In the genomic region with DNA sequence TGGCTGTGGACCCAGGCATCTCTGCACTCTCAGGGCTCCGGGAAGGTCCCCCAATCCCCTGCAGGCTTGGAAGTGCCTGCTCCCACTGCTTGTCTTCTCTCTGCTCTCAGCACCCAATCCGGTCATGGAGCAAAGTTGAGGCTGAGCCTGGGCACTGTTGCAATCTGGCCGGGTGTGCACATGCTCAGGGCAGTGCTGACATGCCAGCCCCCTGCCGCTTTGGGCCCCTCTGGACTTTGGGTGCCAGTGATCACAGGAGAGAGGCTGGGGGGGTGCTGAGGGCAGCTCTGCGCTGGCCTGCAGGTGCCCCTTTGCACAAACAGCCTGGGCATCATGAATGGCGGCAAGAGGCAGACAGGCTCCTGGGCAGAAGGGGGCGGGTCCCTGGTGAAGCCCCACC, we compare ENCODE assay signal across 29 cellular contexts.
"Had no signal": no experiment of that assay in that cellular context is flagged by ENCODE, and none has a peak within 500 bp of the region (broad histone marks: within the 10 kb centered on the region; RNA-seq: fewer than 3 reads in every experiment).

No MANE protein-coding gene starts in this region.

- H2AFZ ChIP-seq: parathyroid adenoma had no signal

- H3K9me3 Mint-ChIP-seq: naive thymus-derived CD8-positive, alpha-beta T cell; natural killer cell treated with Interleukin-12 subunit alpha and Interleukin-12 subunit beta and Interleukin-15 and Interleukin-18, amount 100 ng/mL, for 72 hours; stimulated activated effector memory CD8-positive, alpha-beta T cell treated with anti-CD3 and anti-CD28 coated beads, Interleukin-12 subunit alpha, Interleukin-12 subunit beta, amount 100 ng/mL, for 72 hours; stimulated activated naive B cell treated with anti-CD40 and anti-IgM and Interleukin-4, amounts not matched to agents 10 μg/mL and 1 μg/mL and 100 μg/mL, for 72 hours; stimulated activated naive CD8-positive, alpha-beta T cell treated with anti-CD3 and anti-CD28 coated beads, Interleukin-15, Interleukin-2, amounts not matched to agents 100 ng/mL and 50 ng/mL, for 24 hours had no signal

- H3K27me3 ChIP-seq: ovary, right lobe of liver, sigmoid colon, stomach, thyroid gland, tibial nerve, upper lobe of left lung, uterus had no signal

- H3K79me2 ChIP-seq: parathyroid adenoma had no signal

- ATAC-seq: naive thymus-derived CD8-positive, alpha-beta T cell; psoas muscle; right cardiac atrium; stimulated activated naive B cell treated with anti-CD40 and anti-IgM and Interleukin-4, amounts not matched to agents 10 μg/mL and 1 μg/mL and 100 μg/mL, for 72 hours had no signal

- H3K27ac Mint-ChIP-seq: naive thymus-derived CD8-positive, alpha-beta T cell; natural killer cell treated with Interleukin-12 subunit alpha and Interleukin-12 subunit beta and Interleukin-15 and Interleukin-18, amount 100 ng/mL, for 72 hours; nephron progenitor cell; progenitor cell of endocrine pancreas; stimulated activated effector memory CD8-positive, alpha-beta T cell treated with anti-CD3 and anti-CD28 coated beads, Interleukin-12 subunit alpha, Interleukin-12 subunit beta, amount 100 ng/mL, for 72 hours; stimulated activated naive CD8-positive, alpha-beta T cell treated with anti-CD3 and anti-CD28 coated beads, Interleukin-15, Interleukin-2, amounts not matched to agents 100 ng/mL and 50 ng/mL, for 24 hours had no signal

- H3K27ac ChIP-seq: ovary, parathyroid adenoma, psoas muscle, right lobe of liver, sigmoid colon, stomach, thoracic aorta, thyroid gland, tibial nerve, upper lobe of left lung, uterus had no signal

- H3K4me1 ChIP-seq: parathyroid adenoma, psoas muscle, right lobe of liver, stomach, tibial nerve, upper lobe of left lung, uterus had no signal

- H3K9ac ChIP-seq: parathyroid adenoma had no signal

- FAIRE-seq: small intestine had no signal

- H3K36me3 ChIP-seq: ovary, right lobe of liver, sigmoid colon, stomach, thoracic aorta, thyroid gland, tibial nerve, upper lobe of left lung, uterus had no signal

- H3K36me3 Mint-ChIP-seq: naive thymus-derived CD8-positive, alpha-beta T cell; natural killer cell treated with Interleukin-12 subunit alpha and Interleukin-12 subunit beta and Interleukin-15 and Interleukin-18, amount 100 ng/mL, for 72 hours; stimulated activated effector memory CD8-positive, alpha-beta T cell treated with anti-CD3 and anti-CD28 coated beads, Interleukin-12 subunit alpha, Interleukin-12 subunit beta, amount 100 ng/mL, for 72 hours; stimulated activated naive B cell treated with anti-CD40 and anti-IgM and Interleukin-4, amounts not matched to agents 10 μg/mL and 1 μg/mL and 100 μg/mL, for 72 hours had no signal

- H3K27me3 Mint-ChIP-seq: naive thymus-derived CD8-positive, alpha-beta T cell; progenitor cell of endocrine pancreas; stimulated activated naive CD8-positive, alpha-beta T cell treated with anti-CD3 and anti-CD28 coated beads, Interleukin-15, Interleukin-2, amounts not matched to agents 100 ng/mL and 50 ng/mL, for 24 hours had no signal

- H3K9me3 ChIP-seq: ovary, psoas muscle, right lobe of liver, sigmoid colon, stomach, thoracic aorta, thyroid gland, tibial nerve, upper lobe of left lung, uterus had no signal

- H3K4me1 Mint-ChIP-seq: stimulated activated effector memory CD8-positive, alpha-beta T cell treated with anti-CD3 and anti-CD28 coated beads, Interleukin-12 subunit alpha, Interleukin-12 subunit beta, amount 100 ng/mL, for 72 hours; stimulated activated naive B cell treated with anti-CD40 and anti-IgM and Interleukin-4, amounts not matched to agents 10 μg/mL and 1 μg/mL and 100 μg/mL, for 72 hours had no signal

- DNase-seq: naive thymus-derived CD8-positive, alpha-beta T cell; nephron progenitor cell; occipital lobe; ovary; posterior cingulate gyrus; psoas muscle; right lobe of liver; sigmoid colon; small intestine; stimulated activated CD4-positive, alpha-beta T cell treated with anti-CD3 and anti-CD28 coated beads, Interleukin-15, amount 100 ng/mL, for 24 hours; stimulated activated CD4-positive, alpha-beta T cell treated with anti-CD3 and anti-CD28 coated beads, Interleukin-2, amount 100 ng/mL, for 24 hours; stimulated activated CD4-positive, alpha-beta T cell treated with anti-CD3 and anti-CD28 coated beads, Interleukin-2, amount 100 ng/mL, for 48 hours; stimulated activated CD4-positive, alpha-beta T cell treated with anti-CD3 and anti-CD28 coated beads, Interleukin-4, amount 100 ng/mL, for 24 hours; stimulated activated naive B cell treated with anti-CD40 and anti-IgM and Interleukin-4, amounts not matched to agents 10 μg/mL and 1 μg/mL and 100 μg/mL, for 72 hours; stimulated activated naive CD4-positive, alpha-beta T cell treated with Interleukin-2 at 50 U/mL for 16 hours; stomach; thyroid gland; trophoblast cell; uterus had no signal

- H3K4me3 Mint-ChIP-seq: naive thymus-derived CD8-positive, alpha-beta T cell; natural killer cell treated with Interleukin-12 subunit alpha and Interleukin-12 subunit beta and Interleukin-15 and Interleukin-18, amount 100 ng/mL, for 72 hours; nephron progenitor cell; neural crest cell; stimulated activated effector memory CD8-positive, alpha-beta T cell treated with anti-CD3 and anti-CD28 coated beads, Interleukin-12 subunit alpha, Interleukin-12 subunit beta, amount 100 ng/mL, for 72 hours; stimulated activated naive B cell treated with anti-CD40 and anti-IgM and Interleukin-4, amounts not matched to agents 10 μg/mL and 1 μg/mL and 100 μg/mL, for 72 hours; stimulated activated naive CD8-positive, alpha-beta T cell treated with anti-CD3 and anti-CD28 coated beads, Interleukin-15, Interleukin-2, amounts not matched to agents 100 ng/mL and 50 ng/mL, for 24 hours had no signal

- H3K4me3 ChIP-seq: ovary, psoas muscle, right lobe of liver, sigmoid colon, stomach, thoracic aorta, thyroid gland, tibial nerve, upper lobe of left lung, uterus had no signal
